8 cellular contexts compared by ENCODE assay signal in genomic region chr19:53394974-53395839, GRCh38. TPM values are rescaled to one million over a fixed set of nuclear protein-coding genes. Genes with fewer than 3 reads are reported as not detected.
A peak's percentile ranks its signal among the peaks of the same experiment; 100 is the strongest.
DNase-seq lines count a peak whose midpoint lies in the region; ATAC-seq, FAIRE-seq and TF ChIP-seq lines count a peak whose summit lies in the region.

Gene ZNF765, plus strand, starts transcription at chr19:53395149. Its CDS starts 2,867 bp downstream, at chr19:53398016.

- no peaks in the 10 kb centered on the region for H3K9me1 ChIP-seq in endothelial cell of umbilical vein (replicated peaks; ENCODE audit: control insufficient read depth, extremely low read depth, insufficient read depth, low read length)

- H3K27me3 Mint-ChIP-seq in Caco-2 (ENCODE audit: insufficient read depth, unreplicated experiment) = no peaks in the 10 kb centered on the region

- peaks cover 3% of the 10 kb centered on the region for H3K79me2 ChIP-seq in endothelial cell of umbilical vein (ENCODE audit: control insufficient read depth, insufficient read depth, low read length)

- peak within 1 kb of the TSS; percentile 57; the same call in 1 of the 2 replicates for H3K9ac ChIP-seq in HUES48 (ENCODE audit: low read depth, low read length)
- peak within 1 kb of the TSS; percentile 73 for H3K9ac ChIP-seq in endothelial cell of umbilical vein (replicated peaks; ENCODE audit: extremely low read depth, insufficient read depth, low read length)

- H3K4me3 ChIP-seq in Caco-2 (ENCODE audit: low read depth, low read length) (peak within 1 kb of the TSS; percentile 83), HUES48 (ENCODE audit: low read depth, low read length) (peak within 1 kb of the TSS; percentile 95), endothelial cell of umbilical vein (replicated peaks in 1 of 3; ENCODE audit: insufficient read depth in 1 of 3, low read depth in 1 of 3, low read length in 3 of 3) (peak within 1 kb of the TSS; percentile 88 to 95 (median 93))

- CTCF ChIA-PET in Caco-2 (lab: Charles Lee) (interaction anchor here (0.6 kb wide), 1 partner anchor 673 kb away, joined by 5 read pairs; no protein-coding TSS in a partner anchor), endothelial cell of umbilical vein (lab: Charles Lee) (interaction anchor here (1.5 to 1.6 kb wide), 2 partner anchors 30 to 200 kb away, joined by 8 to 10 read pairs; no protein-coding TSS in a partner anchor)

- peak within 1 kb of the TSS; percentile 77 for H3K4me3 Mint-ChIP-seq in Caco-2 (ENCODE audit: unreplicated experiment)

- peak within 1 kb of the TSS; percentile 80 for H3K27ac ChIP-seq in HUES48 (ENCODE audit: low read depth, low read length)
- H3K27ac ChIP-seq in endothelial cell of umbilical vein (ENCODE audit: insufficient read depth, low read depth, low read length) = peak within 1 kb of the TSS; percentile 71

- H3K4me1 Mint-ChIP-seq in Caco-2 (ENCODE audit: low read depth, unreplicated experiment) = peaks cover 19% of the 10 kb centered on the region

- peak within 1 kb of the TSS; percentile 99 for H2AFZ ChIP-seq in endothelial cell of umbilical vein (ENCODE audit: low read depth, low read length)

- H3K9me3 ChIP-seq in Caco-2 (peaks cover 20% of the 10 kb centered on the region), HUES48 (ENCODE audit: control insufficient read depth, insufficient read depth, low read length) (no peaks in the 10 kb centered on the region), endothelial cell of umbilical vein (replicated peaks; ENCODE audit: control insufficient read depth, insufficient read depth, low read length) (no peaks in the 10 kb centered on the region)

- H3K27me3 ChIP-seq in Caco-2 (replicated peaks; ENCODE audit: control insufficient read depth, insufficient read depth, low read length) (no peaks in the 10 kb centered on the region), HUES48 (ENCODE audit: control insufficient read depth, insufficient read depth, low read length) (no peaks in the 10 kb centered on the region), endothelial cell of umbilical vein (ENCODE audit: control insufficient read depth in 2 of 2, insufficient read depth in 2 of 2, low read length in 2 of 2) (no peaks in the 10 kb centered on the region)

- peak; percentile 81 for FAIRE-seq in endothelial cell of umbilical vein (lab: Jason Lieb, UNC)

- peak within 1 kb of the TSS; percentile 65 for H3K27ac Mint-ChIP-seq in Caco-2 (ENCODE audit: unreplicated experiment)

- TF ChIP-seq CTCF in Caco-2 (IDR thresholded peaks at IDR 0.05; ENCODE audit: insufficient read depth in 1 of 2, low read depth in 1 of 2, low read length in 1 of 2, severe bottlenecking in 1 of 2, unreplicated experiment in 1 of 2) = peak; percentile 58 to 76
- TF ChIP-seq CTCF in endothelial cell of umbilical vein (IDR thresholded peaks at IDR 0.05; ENCODE audit: extremely low read depth in 1 of 2, insufficient read depth in 1 of 2, low read depth in 1 of 2, low read length in 2 of 2) = peak in 1 of 2 donors; percentile 66

- peaks cover 5% of the 10 kb centered on the region for H3K9me3 Mint-ChIP-seq in Caco-2 (ENCODE audit: unreplicated experiment)

- BruUV-seq in Caco-2 (replicated peaks; lab: Mats Ljungman, UMichigan) (TSS peak; percentile 51), endothelial cell of umbilical vein (replicated peaks; lab: Mats Ljungman, UMichigan) (TSS peak; percentile 79)

- POLR2A ChIA-PET in Caco-2 (lab: Charles Lee) (interaction anchor here (0.6 to 0.7 kb wide), 3 partner anchors 80 to 497 kb away, joined by 3 read pairs; no protein-coding TSS in a partner anchor), endothelial cell of umbilical vein (lab: Charles Lee) (no interaction called here)

- peaks cover 40% of the 10 kb centered on the region for H3K36me3 Mint-ChIP-seq in Caco-2 (ENCODE audit: insufficient read depth, unreplicated experiment)

- dilution Hi-C loops in endothelial cell of umbilical vein (cut with MboI; ENCODE audit: extremely low pct_ligation_motif_present, low sequenced_read_pairs) = no loop called here

- peak within 1 kb of the TSS; percentile 78 for H3K4me2 ChIP-seq in endothelial cell of umbilical vein (ENCODE audit: insufficient read depth, low read length)

- H3K36me3 ChIP-seq in Caco-2 (ENCODE audit: control insufficient read depth, insufficient read depth, low read length) (peaks cover 3% of the 10 kb centered on the region), HUES48 (ENCODE audit: control insufficient read depth, insufficient read depth, low read length) (peaks cover 20% of the 10 kb centered on the region), endothelial cell of umbilical vein (ENCODE audit: control insufficient read depth in 2 of 2, extremely low read depth in 1 of 2, insufficient read depth in 2 of 2, low read length in 2 of 2) (peaks cover 0 to 2% of the 10 kb centered on the region in 2 experiments)

- peak; percentile 72 for TF ChIP-seq POLR2A in endothelial cell of umbilical vein (IDR thresholded peaks at IDR 0.05; ENCODE audit: low read depth, low read length)

- peak; percentile 89 for ATAC-seq in GM21360 (IDR thresholded peaks at IDR 0.05; ENCODE audit: unreplicated experiment)

- DNase-seq in Caco-2 (peak; percentile 93 to 96), NOMO-1 treated with dmso at 0.1 percent for 144 hours (lab: John Stamatoyannopoulos, UW; ENCODE audit: unreplicated experiment) (peak; percentile 75), endothelial cell of umbilical vein (ENCODE audit: low read depth, low spot score) (peak; percentile 91), midbrain (lab: John Stamatoyannopoulos, UW) (peak; percentile 89)
- peak; percentile 91 for DNase-seq in activated CD8-positive, alpha-beta memory T cell treated with anti-CD3 and anti-CD28 coated beads, Interleukin-2, amount 50 U/mL, for 24 hours (ENCODE audit: extremely low read depth)
- peak; percentile 92 to 94 for DNase-seq in stimulated activated CD8-positive, alpha-beta memory T cell treated with anti-CD3 and anti-CD28 coated beads, Interleukin-15, amount 100 ng/mL, for 48 hours (ENCODE audit: low read depth in 2 of 2)

- peaks cover 8% of the 10 kb centered on the region for H3K4me1 ChIP-seq in Caco-2
- H3K4me1 ChIP-seq in HUES48 (ENCODE audit: control insufficient read depth, insufficient read depth, low read length) = peaks cover 7% of the 10 kb centered on the region
- peaks cover 5% of the 10 kb centered on the region for H3K4me1 ChIP-seq in endothelial cell of umbilical vein (ENCODE audit: control insufficient read depth, extremely low read depth, insufficient read depth, low read length)

- intact Hi-C loops in Caco-2 (cut with micrococcal nuclease; ENCODE audit: unreplicated experiment) = loop anchor here (1.0 to 2.0 kb wide), 2 partner anchors 36 to 62 kb away; partner anchors contain the start of genes ZNF761 and ZNF845
- intact Hi-C loops in endothelial cell of umbilical vein (cut with micrococcal nuclease) = loop anchor here (2.0 to 10.0 kb wide), 5 partner anchors 30 to 200 kb away; partner anchors contain the start of genes ZNF525, ZNF665, ZNF761 and ZNF813

- H4K20me1 ChIP-seq in endothelial cell of umbilical vein (replicated peaks; ENCODE audit: control insufficient read depth, extremely low read depth, insufficient read depth, low read length) = no peaks in the 10 kb centered on the region

TF ChIP-seq in endothelial cell of umbilical vein, 7 proteins besides CTCF, POLR2A, EP300 and RAD21:
- TF ChIP-seq JUN (IDR thresholded peaks at IDR 0.05; ENCODE audit: borderline replicate concordance, insufficient read depth, insufficient read length, low read depth) (no peak), POLR2AphosphoS5 (IDR thresholded peaks at IDR 0.05; ENCODE audit: insufficient read depth, low read depth, low read length) (peak; percentile 49)

RNA-seq across cellular contexts. Expression of gene ZNF765, which starts in this region (rescaled TPM):
- total RNA-seq in Caco-2 (2022) (13.1 and 18.6 TPM in 2 replicates), endothelial cell of umbilical vein (7.3 and 7.7 TPM in 2 replicates)
- polyA plus RNA-seq in endothelial cell of umbilical vein = 2.5 and 2.7 TPM in 2 replicates
- 2.5 and 2.7 TPM in 2 replicates for polyA plus RNA-seq in endothelial cell of umbilical vein (2011; cell fraction: cytosol; rRNA removed)
- 10.9 and 13.6 TPM in 2 replicates for polyA plus RNA-seq in endothelial cell of umbilical vein (2011; cell fraction: nucleus; rRNA removed)
- polyA plus RNA-seq in endothelial cell of umbilical vein (2012) = 5.0 and 5.7 TPM in 2 replicates
- polyA minus RNA-seq in endothelial cell of umbilical vein = 9.4 and 10.1 TPM in 2 replicates
- 4.3 TPM for polyA minus RNA-seq in endothelial cell of umbilical vein (2011; cell fraction: cytosol; rRNA and poly(A)+ RNA removed)
- 10.8 and 15.8 TPM in 2 replicates for polyA minus RNA-seq in endothelial cell of umbilical vein (2011; cell fraction: nucleus; rRNA and poly(A)+ RNA removed)

Comparison
In these comparisons a context has a peak if more than half of its experiments do, and no peak if none do; other contexts are left out.
1. Peak in every context shown above with its lines: DNase-seq, ATAC-seq, H3K4me3 ChIP-seq and H3K27ac ChIP-seq.